Comparison of ENCODE assay signal across 8 cellular contexts in genomic region chr6:151044465-151045441, GRCh38.
DNase-seq lines count a peak whose midpoint lies in the region; ATAC-seq and TF ChIP-seq lines count a peak whose summit lies in the region.

No MANE protein-coding gene starts in this region.

- intact Hi-C loops in esophagus muscularis mucosa (cut with DNase I): no loop called here

- no peaks in the 10 kb centered on the region for H3K27me3 ChIP-seq in esophagus muscularis mucosa
- no peaks in the 10 kb centered on the region for H3K27me3 ChIP-seq in neuron (ENCODE audit: insufficient read depth, low read length)

- no peak for TF ChIP-seq EP300 in esophagus muscularis mucosa (IDR thresholded peaks at IDR 0.05)

- peak; percentile 88 for DNase-seq in DMS53 treated with DMSO at 0.1 percent for 48 hours (lab: John Stamatoyannopoulos, UW; ENCODE audit: unreplicated experiment)
- peak; percentile 91 for DNase-seq in NCI-H748 (lab: John Stamatoyannopoulos, UW; ENCODE audit: unreplicated experiment)
- DNase-seq in esophagus muscularis mucosa (ENCODE audit: extremely low spot score): no peak
- no peak for DNase-seq in DMS114 treated with DMSO at 0.1 percent for 48 hours (lab: John Stamatoyannopoulos, UW; ENCODE audit: unreplicated experiment)

- peak overlapping the region; percentile 61 to 78 (median 70) for H3K27ac ChIP-seq in esophagus muscularis mucosa (replicated peaks in 1 of 4)

- H3K4me1 ChIP-seq in esophagus muscularis mucosa (peaks cover 17 to 39% (median 36%) of the 10 kb centered on the region in 4 donors), neuron (ENCODE audit: insufficient read depth, low read length) (peaks cover 16% of the 10 kb centered on the region)

- peak overlapping the region; percentile 18 for H2AFZ ChIP-seq in neuron (ENCODE audit: low read depth, low read length)

- H3K36me3 ChIP-seq in esophagus muscularis mucosa (no peaks in the 10 kb centered on the region), neuron (ENCODE audit: insufficient read depth, low read length) (no peaks in the 10 kb centered on the region)

- TF ChIP-seq POLR2A in esophagus muscularis mucosa (IDR thresholded peaks at IDR 0.05; ENCODE audit: low read depth): no peak

- no peak for TF ChIP-seq CTCF in esophagus muscularis mucosa (IDR thresholded peaks at IDR 0.05)

- no peak for ATAC-seq in GM21723 (IDR thresholded peaks at IDR 0.05; ENCODE audit: unreplicated experiment)
- no peak for ATAC-seq in HG03354 (IDR thresholded peaks at IDR 0.05; ENCODE audit: poor library complexity, severe bottlenecking, unreplicated experiment)
- no peak for ATAC-seq in GM21515 (IDR thresholded peaks at IDR 0.05; ENCODE audit: unreplicated experiment)

- 38% methylated on average over 26 of the region's 26 CpGs for WGBS in esophagus muscularis mucosa

- peak overlapping the region; percentile 31 to 41 (median 35) for H3K4me3 ChIP-seq in esophagus muscularis mucosa
- H3K4me3 ChIP-seq in neuron (ENCODE audit: low read length): peak overlapping the region; percentile 44

- no peaks in the 10 kb centered on the region for H3K9me3 ChIP-seq in esophagus muscularis mucosa
- no peaks in the 10 kb centered on the region for H3K9me3 ChIP-seq in neuron (ENCODE audit: low read length)

Comparison
In these comparisons a context has a peak if more than half of its experiments do, and no peak if none do; other contexts are left out.
1. DNase-seq: peak in DMS53 treated with DMSO at 0.1 percent for 48 hours (single experiment) and NCI-H748 (single experiment); none in esophagus muscularis mucosa (single experiment) and DMS114 treated with DMSO at 0.1 percent for 48 hours (single experiment).